Comparison of ENCODE assay signal across 8 cellular contexts in the genomic region with DNA sequence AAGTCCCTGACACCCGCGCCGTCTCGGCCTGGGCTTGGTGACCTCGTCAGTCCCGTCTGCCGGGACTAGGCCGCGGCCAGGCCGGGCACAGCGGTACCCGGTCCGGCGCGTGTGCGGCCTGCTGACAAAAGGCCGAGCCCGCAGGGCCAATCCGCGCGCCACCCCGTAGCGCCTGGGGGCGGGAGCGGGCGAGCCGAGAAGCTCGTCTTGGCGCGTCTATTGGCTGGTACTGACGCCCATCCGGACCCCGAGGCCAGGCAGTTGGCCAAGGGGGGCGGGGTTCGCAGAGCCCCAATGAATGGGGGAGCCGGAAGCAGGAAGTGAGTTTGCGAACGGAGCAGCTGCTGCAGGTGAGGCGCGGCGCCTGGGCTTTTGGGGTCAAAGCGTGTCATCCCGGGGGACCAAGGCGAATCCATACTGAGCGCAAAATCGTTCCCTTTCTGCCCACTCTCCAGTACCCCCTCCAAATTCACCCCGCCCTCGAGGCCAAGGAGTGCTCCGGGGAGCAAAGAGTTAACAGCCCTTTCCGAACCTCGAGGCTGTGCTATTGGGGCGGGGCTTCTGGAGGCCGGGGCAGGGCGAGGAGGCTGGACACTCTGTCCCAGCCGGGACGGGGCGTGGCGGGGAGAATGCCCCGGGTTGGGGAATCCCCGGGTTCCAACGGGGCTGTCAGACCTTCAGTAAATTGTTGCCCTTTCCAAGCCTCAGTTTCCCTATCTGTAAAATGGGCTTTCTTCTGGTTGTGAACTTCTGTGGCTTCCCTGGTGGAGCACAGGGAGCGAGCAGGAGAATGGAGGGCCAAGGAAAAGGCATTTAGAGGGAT. TPM values are rescaled to one million over a fixed set of nuclear protein-coding genes. Genes with fewer than 3 reads are reported as not detected.
DNase-seq lines count a peak whose midpoint lies in the region; ATAC-seq, FAIRE-seq and TF ChIP-seq lines count a peak whose summit lies in the region.

Gene DPP3 (plus strand): TSS at position 319 of the 823 bp plus-strand sequence. CDS start 1,767 bp downstream, outside the sequence.

- no peak for TF ChIP-seq CTCF in GM13977 (IDR thresholded peaks at IDR 0.05; ENCODE audit: extremely low read depth, insufficient read depth, missing control alignments)
- TF ChIP-seq CTCF in psoas muscle (IDR thresholded peaks at IDR 0.05), result no peak

- peak; percentile 88 for ATAC-seq in HG02884 (IDR thresholded peaks at IDR 0.05; ENCODE audit: unreplicated experiment)
- peak; percentile 96 for ATAC-seq in left ventricle myocardium superior
- peak; percentile 90 to 97 (median 94) for ATAC-seq in psoas muscle

- H3K36me3 ChIP-seq in psoas muscle (ENCODE audit: insufficient read depth in 1 of 2, low read depth in 1 of 2), result peaks cover under 1 to 38% of the 10 kb centered on the region in 2 donors

- peak within 1 kb of the TSS; percentile 93 for H3K4me3 Mint-ChIP-seq in T-helper 1 cell treated with Interleukin-12 subunit alpha and Interleukin-12 subunit beta and Interleukin-4 antibody, amounts not matched to agents 30 μg/mL and 1 μg/mL, for 36 hours

- H3K27me3 Mint-ChIP-seq in T-helper 1 cell treated with Interleukin-12 subunit alpha and Interleukin-12 subunit beta and Interleukin-4 antibody, amounts not matched to agents 30 μg/mL and 1 μg/mL, for 36 hours (ENCODE audit: low read depth), result no peaks in the 10 kb centered on the region

- H3K9me3 Mint-ChIP-seq in T-helper 1 cell treated with Interleukin-12 subunit alpha and Interleukin-12 subunit beta and Interleukin-4 antibody, amounts not matched to agents 30 μg/mL and 1 μg/mL, for 36 hours, result no peaks in the 10 kb centered on the region

- no peaks in the 10 kb centered on the region for H3K9me3 ChIP-seq in psoas muscle

- intact Hi-C loops in left ventricle myocardium superior (cut with micrococcal nuclease), result no loop called here
- intact Hi-C loops in psoas muscle (cut with DNase I), result loop anchor here in 1 of 2 donors (1.0 kb wide), 1 partner anchor 42 kb away; the partner anchor contains the start of gene MRPL11

- peak within 1 kb of the TSS; percentile 95 for H3K27ac ChIP-seq in psoas muscle

- no peaks in the 10 kb centered on the region for H3K27me3 ChIP-seq in psoas muscle (ENCODE audit: insufficient read depth in 3 of 3, low read length in 2 of 3)

- H3K4me3 ChIP-seq in psoas muscle, result peak within 1 kb of the TSS; percentile 96

- peaks cover 24% of the 10 kb centered on the region for H3K4me1 ChIP-seq in psoas muscle

- in situ Hi-C loops in GM13977 (cut with MboI; ENCODE audit: low pct_unique_long_range_greater_than_20kb, low sequenced_read_pairs, unreplicated experiment), result no loop called here

- 1% methylated on average over 57 to 62 of the region's 62 CpGs for WGBS in psoas muscle, 3 donors

- H3K36me3 Mint-ChIP-seq in T-helper 1 cell treated with Interleukin-12 subunit alpha and Interleukin-12 subunit beta and Interleukin-4 antibody, amounts not matched to agents 30 μg/mL and 1 μg/mL, for 36 hours (ENCODE audit: low read depth), result peaks cover 5% of the 10 kb centered on the region

- H3K27ac Mint-ChIP-seq in T-helper 1 cell treated with Interleukin-12 subunit alpha and Interleukin-12 subunit beta and Interleukin-4 antibody, amounts not matched to agents 30 μg/mL and 1 μg/mL, for 36 hours, result peak within 1 kb of the TSS; percentile 89

- peaks cover 28% of the 10 kb centered on the region for H3K4me1 Mint-ChIP-seq in T-helper 1 cell treated with Interleukin-12 subunit alpha and Interleukin-12 subunit beta and Interleukin-4 antibody, amounts not matched to agents 30 μg/mL and 1 μg/mL, for 36 hours (ENCODE audit: low read depth)

- DNase-seq in GM13977 (ENCODE audit: low spot score) (peak; percentile 100), NCI-H1694 (lab: John Stamatoyannopoulos, UW) (peak; percentile 78), amygdala (lab: John Stamatoyannopoulos, UW) (peak; percentile 59 to 98 (median 92)), left ventricle myocardium superior (peak; percentile 99), psoas muscle (peak; percentile 99), urothelium cell line (ENCODE audit: low spot score) (peak; percentile 99)

- FAIRE-seq in urothelium cell line (lab: Jason Lieb, UNC), result peak; percentile 67

RNA-seq across cellular contexts. Expression of gene DPP3, which starts in this region (rescaled TPM):
- total RNA-seq in left ventricle myocardium superior (9.7 TPM), psoas muscle (10 to 100 TPM; 24.0 to 44.4 (median 29.8) TPM)
- 10 to 100 TPM; 30.7 to 58.7 (median 57.9) TPM for polyA plus RNA-seq in psoas muscle

Comparison
In these comparisons a context has a peak if more than half of its experiments do, and no peak if none do; other contexts are left out.
1. Peak in every context shown above with its lines: DNase-seq, ATAC-seq, H3K4me3 ChIP-seq and H3K27ac ChIP-seq.